In genomic region chr19:36837525-36837901, GRCh38 we compare ENCODE assay signal across 8 cellular contexts. TPM values are rescaled to one million over a fixed set of nuclear protein-coding genes. Genes with fewer than 3 reads are reported as not detected.
DNase-seq lines count a peak whose midpoint lies in the region; ATAC-seq, FAIRE-seq and TF ChIP-seq lines count a peak whose summit lies in the region.

No MANE protein-coding gene starts in this region.

- H3K27me3 ChIP-seq in ACC112 (ENCODE audit: insufficient read depth, low read length) (no peaks in the 10 kb centered on the region), duodenal mucosa (ENCODE audit: control insufficient read depth in 1 of 2, insufficient read depth in 2 of 2, low read length in 2 of 2) (no peaks in the 10 kb centered on the region)

- peak overlapping the region; percentile 73 to 75 for H3K9ac ChIP-seq in duodenal mucosa (ENCODE audit: low read depth in 1 of 2, low read length in 2 of 2)

- peaks cover 17% of the 10 kb centered on the region for H3K36me3 ChIP-seq in ACC112 (ENCODE audit: insufficient read depth, low read length)
- H3K36me3 ChIP-seq in duodenal mucosa (ENCODE audit: control insufficient read depth in 1 of 2, insufficient read depth in 2 of 2, low read length in 2 of 2) = peaks cover 18 to 22% of the 10 kb centered on the region in 2 donors
- H3K36me3 ChIP-seq in mucosa of descending colon (ENCODE audit: low read depth) = no peaks in the 10 kb centered on the region

- H3K79me2 ChIP-seq in ACC112 (ENCODE audit: control insufficient read depth, insufficient read depth, low read length, unreplicated experiment) = peaks cover 29% of the 10 kb centered on the region

- H2AFZ ChIP-seq in ACC112 (ENCODE audit: low read length, unreplicated experiment) = peak overlapping the region; percentile 86

- no peak for FAIRE-seq in frontal cortex (lab: Jason Lieb, UNC)

- H3K9me3 ChIP-seq in duodenal mucosa (ENCODE audit: control insufficient read depth in 1 of 2, low read length in 2 of 2) = peaks cover 30 to 33% of the 10 kb centered on the region in 2 donors
- peaks cover 41% of the 10 kb centered on the region for H3K9me3 ChIP-seq in mucosa of descending colon

- no peak for DNase-seq in mucosa of descending colon
- DNase-seq in NCI-H1436 treated with DMSO at 0.1 percent for 48 hours (lab: John Stamatoyannopoulos, UW) = no peak
- no peak for DNase-seq in RPMI8226
- no peak for DNase-seq in frontal cortex (ENCODE audit: low spot score in 2 of 2)

- H3K4me1 ChIP-seq in ACC112 (ENCODE audit: control insufficient read depth, insufficient read depth, low read length, unreplicated experiment) (peaks cover 5% of the 10 kb centered on the region), duodenal mucosa (ENCODE audit: control insufficient read depth in 1 of 2, insufficient read depth in 2 of 2, low read length in 2 of 2) (peaks cover 11 to 13% of the 10 kb centered on the region in 2 donors), mucosa of descending colon (ENCODE audit: low read depth) (no peaks in the 10 kb centered on the region)

- intact Hi-C loops in mucosa of descending colon (cut with DNase I, micrococcal nuclease) = no loop called here

- no peak for TF ChIP-seq CTCF in mucosa of descending colon (IDR thresholded peaks at IDR 0.05)

- H3K27ac ChIP-seq in ACC112 (ENCODE audit: low read depth, low read length) (peak overlapping the region; percentile 78), duodenal mucosa (ENCODE audit: low read depth, low read length) (peak overlapping the region; percentile 92)

- H3K4me3 ChIP-seq in ACC112 (ENCODE audit: low read depth, low read length) = peak overlapping the region; percentile 82
- H3K4me3 ChIP-seq in duodenal mucosa (ENCODE audit: low read depth in 1 of 2, low read length in 2 of 2) = peak overlapping the region; percentile 82 to 89
- peak overlapping the region; percentile 40 for H3K4me3 ChIP-seq in mucosa of descending colon

- ATAC-seq in HG02588 (IDR thresholded peaks at IDR 0.05; ENCODE audit: unreplicated experiment) = peak; percentile 9
- no peak for ATAC-seq in mucosa of descending colon
- no peak for ATAC-seq in HG02885 (IDR thresholded peaks at IDR 0.05; ENCODE audit: poor library complexity, unreplicated experiment)

RNA-seq across cellular contexts. Expression of gene ZNF790, which starts 0.7 kb away (rescaled TPM):
- 1 to 10 TPM; 3.4 to 8.8 (median 4.9) TPM for total RNA-seq in mucosa of descending colon
- total RNA-seq in frontal cortex = 26.1 TPM

RNA-seq across cellular contexts. Expression of gene ZNF345, which starts 13.2 kb away (rescaled TPM):
- total RNA-seq in mucosa of descending colon (1 to 10 TPM; 3.4 to 7.8 (median 5.8) TPM), frontal cortex (24.9 TPM)
